In the genomic region with DNA sequence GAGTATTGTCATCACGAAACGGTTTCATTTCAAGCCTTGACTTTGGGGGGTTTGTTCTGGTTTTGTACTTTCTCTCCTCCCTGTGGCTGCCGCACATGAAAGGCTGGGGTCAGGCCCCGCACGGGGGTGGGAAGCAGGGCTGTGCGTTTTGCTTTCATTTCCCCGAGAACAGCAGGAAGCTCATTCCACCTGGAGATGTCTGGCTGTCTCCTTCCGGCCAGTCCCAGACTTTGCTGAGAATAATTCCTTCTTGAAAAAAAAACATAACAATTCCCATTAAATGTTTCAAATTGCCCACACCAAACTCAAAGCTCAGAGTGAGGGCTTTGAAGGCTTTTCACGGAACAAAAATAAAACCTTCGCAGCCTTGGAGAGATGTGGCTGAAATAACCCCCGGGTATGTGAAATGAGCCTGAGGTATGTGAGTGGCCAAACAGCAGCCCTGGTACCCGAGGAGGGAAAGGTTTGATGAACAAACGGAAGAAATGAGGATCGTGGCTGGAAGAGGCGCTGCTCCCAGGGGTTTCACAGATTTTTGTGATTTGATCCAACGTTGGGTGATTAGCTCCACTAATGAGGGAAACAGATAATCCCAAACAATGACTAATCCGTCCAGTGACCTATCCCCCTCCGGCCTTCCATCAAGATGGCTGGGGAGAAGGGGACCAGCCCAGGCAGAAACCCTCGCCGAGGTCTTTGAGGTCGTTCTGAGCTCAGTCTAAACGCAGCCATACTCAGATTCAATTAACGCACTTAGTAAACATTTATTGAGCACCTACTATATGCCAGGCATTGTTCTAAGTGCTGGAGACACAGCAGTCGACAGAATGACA, we compare ENCODE assay signal across 11 cellular contexts.
DNase-seq lines count a peak whose midpoint lies in the region; ATAC-seq and TF ChIP-seq lines count a peak whose summit lies in the region.
"Had no signal": no experiment of that assay in that cellular context is flagged by ENCODE, and none has a peak within 500 bp of the region (broad histone marks: within the 10 kb centered on the region; RNA-seq: fewer than 3 reads in every experiment).

No MANE protein-coding gene starts in this region.

- H3K4me1 Mint-ChIP-seq in T-helper 2 cell treated with Interferon-gamma antibody and Interleukin-4, amounts not matched to agents 5 μg/mL and 100 μg/mL, for 36 hours (ENCODE audit: low read depth): peaks cover 15% of the 10 kb centered on the region

- WGBS in adrenal gland, 4 donors: 74 to 78% (median 76%) methylated on average over 24 of the region's 24 CpGs
- WGBS in mesendoderm (ENCODE audit: extremely low coverage, insufficient coverage, low lambda C conversion rate): no CpG with 5 or more reads among the region's 24 CpGs

- ATAC-seq in HG02981 (IDR thresholded peaks at IDR 0.05; ENCODE audit: unreplicated experiment) (no peak), GM19035 (IDR thresholded peaks at IDR 0.05; ENCODE audit: unreplicated experiment) (no peak), left lobe of liver (no peak)
- ATAC-seq: K562 had no signal

- H3K9me3 ChIP-seq in adrenal gland (replicated peaks in 1 of 3) (no peaks in the 10 kb centered on the region), stomach smooth muscle (ENCODE audit: control insufficient read depth in 2 of 2, low read length in 2 of 2) (no peaks in the 10 kb centered on the region)

- H2BK15ac ChIP-seq in mesendoderm (replicated peaks; ENCODE audit: low read depth): no peak overlapping the region

- no peak for TF ChIP-seq POLR2A in adrenal gland (IDR thresholded peaks at IDR 0.05)

- H3K9me3 Mint-ChIP-seq in T-helper 2 cell treated with Interferon-gamma antibody and Interleukin-4, amounts not matched to agents 5 μg/mL and 100 μg/mL, for 36 hours: no peaks in the 10 kb centered on the region

- H3K4me2 ChIP-seq in mesendoderm (ENCODE audit: low read length): no peak overlapping the region

- no peak overlapping the region for H3K18ac ChIP-seq in mesendoderm (ENCODE audit: low read length)

- no peaks in the 10 kb centered on the region for H3K36me3 ChIP-seq in adrenal gland (replicated peaks in 1 of 2)
- no peaks in the 10 kb centered on the region for H3K36me3 ChIP-seq in mesendoderm (ENCODE audit: control insufficient read depth, insufficient read depth, low read length)
- no peaks in the 10 kb centered on the region for H3K36me3 ChIP-seq in stomach smooth muscle (ENCODE audit: control insufficient read depth in 2 of 2, insufficient read depth in 2 of 2, low read length in 2 of 2)

- peaks cover 0 to 27% of the 10 kb centered on the region in 2 donors for H3K4me1 ChIP-seq in adrenal gland (replicated peaks in 1 of 2)
- peaks cover 2% of the 10 kb centered on the region for H3K4me1 ChIP-seq in mesendoderm (ENCODE audit: control insufficient read depth, low read depth, low read length)
- peaks cover 56% of the 10 kb centered on the region for H3K4me1 ChIP-seq in stomach smooth muscle (ENCODE audit: control insufficient read depth, insufficient read depth, low read length)

- no peak for DNase-seq in T-helper 2 cell treated with Interferon-gamma antibody and Interleukin-4, amounts not matched to agents 5 μg/mL and 100 μg/mL, for 36 hours (ENCODE audit: low spot score)
- DNase-seq in T-helper 2 cell (no peak), adrenal gland (peak in 4 of 7 donors; percentile 9 to 67 (median 27)), mesendoderm (no peak), left lobe of liver (ENCODE audit: low spot score) (no peak)
- DNase-seq: foreskin melanocyte, GOT3 had no signal

- H3K79me2 ChIP-seq in mesendoderm (ENCODE audit: control insufficient read depth, insufficient read depth, low read length): no peaks in the 10 kb centered on the region

- H2BK120ac ChIP-seq in mesendoderm (ENCODE audit: low read depth, low read length): no peak overlapping the region

- peak overlapping the region; percentile 26 for H3K4me3 Mint-ChIP-seq in T-helper 2 cell treated with Interferon-gamma antibody and Interleukin-4, amounts not matched to agents 5 μg/mL and 100 μg/mL, for 36 hours

- no peaks in the 10 kb centered on the region for H3K79me1 ChIP-seq in mesendoderm (ENCODE audit: low read length)

- H2BK5ac ChIP-seq in mesendoderm (ENCODE audit: low read length): no peak overlapping the region

- peak overlapping the region; percentile 49 for H3K56ac ChIP-seq in mesendoderm (ENCODE audit: low read length)

- no peaks in the 10 kb centered on the region for H3K36me3 Mint-ChIP-seq in T-helper 2 cell treated with Interferon-gamma antibody and Interleukin-4, amounts not matched to agents 5 μg/mL and 100 μg/mL, for 36 hours (ENCODE audit: low read depth)

- H3K4me3 ChIP-seq in adrenal gland (no peak overlapping the region), mesendoderm (ENCODE audit: low read length) (no peak overlapping the region), stomach smooth muscle (ENCODE audit: low read length in 2 of 2) (peak overlapping the region in 1 of 2 donors; percentile 54)
- H3K4me3 ChIP-seq: K562 had no signal

- no peak overlapping the region for H4K5ac ChIP-seq in mesendoderm (ENCODE audit: low read length)

- peaks cover 3% of the 10 kb centered on the region for H3K27me3 Mint-ChIP-seq in T-helper 2 cell treated with Interferon-gamma antibody and Interleukin-4, amounts not matched to agents 5 μg/mL and 100 μg/mL, for 36 hours (ENCODE audit: low read depth)

- no peak overlapping the region for H3K27ac Mint-ChIP-seq in T-helper 2 cell treated with Interferon-gamma antibody and Interleukin-4, amounts not matched to agents 5 μg/mL and 100 μg/mL, for 36 hours

- H3K27ac ChIP-seq in adrenal gland (peak overlapping the region in 3 of 5 donors; percentile 15 to 49 (median 41)), mesendoderm (ENCODE audit: low read depth, low read length) (no peak overlapping the region), stomach smooth muscle (ENCODE audit: low read length) (peak overlapping the region; percentile 46)

- intact Hi-C loops in adrenal gland (cut with DNase I): no loop called here

- H4K8ac ChIP-seq in mesendoderm (ENCODE audit: low read depth, low read length): no peak overlapping the region

- no peak overlapping the region for H3K23ac ChIP-seq in mesendoderm (ENCODE audit: low read length)

- no peak for TF ChIP-seq CTCF in adrenal gland (IDR thresholded peaks at IDR 0.05)

- H3K9ac ChIP-seq in mesendoderm (ENCODE audit: low read length): no peak overlapping the region
- peak overlapping the region; percentile 6 to 46 for H3K9ac ChIP-seq in stomach smooth muscle (ENCODE audit: low read length in 2 of 2)

- H3K27me3 ChIP-seq in adrenal gland: peaks cover 11% of the 10 kb centered on the region
- no peaks in the 10 kb centered on the region for H3K27me3 ChIP-seq in mesendoderm (ENCODE audit: insufficient read depth, low read length, poor library complexity)
- H3K27me3 ChIP-seq in stomach smooth muscle (ENCODE audit: control insufficient read depth in 1 of 2, insufficient read depth in 2 of 2, low read length in 2 of 2): no peaks in the 10 kb centered on the region

- no peak overlapping the region for H2AK5ac ChIP-seq in mesendoderm (ENCODE audit: low read length)

- H3K4ac ChIP-seq in mesendoderm (ENCODE audit: low read depth, low read length): no peak overlapping the region

Comparison
In these comparisons a context has a peak if more than half of its experiments do, and no peak if none do; other contexts are left out.
1. DNase-seq: peak in adrenal gland (4 of 7); none in T-helper 2 cell treated with Interferon-gamma antibody and Interleukin-4, amounts not matched to agents 5 μg/mL and 100 μg/mL, for 36 hours (single experiment), T-helper 2 cell (0 of 5), mesendoderm (single experiment) and left lobe of liver (single experiment).